In the genomic region with DNA sequence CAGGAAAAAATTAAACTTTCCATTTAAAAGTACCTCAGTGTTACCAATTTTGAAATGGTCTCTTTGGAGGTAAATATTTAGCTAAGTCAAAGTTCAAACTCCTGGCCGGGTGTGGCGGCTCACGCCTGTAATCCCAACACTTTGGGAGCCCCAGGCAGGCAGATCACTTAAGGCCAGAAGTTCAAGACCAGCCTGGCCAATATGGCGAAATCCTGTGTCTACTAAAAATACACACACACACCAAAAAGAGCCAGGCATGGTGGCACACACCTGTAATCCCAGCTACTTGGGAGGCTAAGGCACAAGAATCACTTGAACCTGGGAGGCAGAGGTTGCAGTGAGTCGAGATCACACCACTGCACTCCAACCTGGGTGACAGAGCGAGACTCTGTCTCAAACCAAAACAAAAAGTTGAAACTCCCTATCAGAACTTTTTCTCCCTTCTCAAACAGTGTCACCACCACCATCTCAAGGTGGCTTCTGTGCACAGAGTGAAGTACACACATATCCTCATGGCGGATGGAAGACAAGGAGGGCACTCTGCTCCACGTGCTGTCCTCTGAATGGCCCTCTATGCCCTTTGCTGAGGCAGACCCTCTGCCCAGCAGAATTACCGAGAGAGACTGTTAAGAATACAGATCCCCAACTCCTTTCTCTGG, we compare ENCODE assay signal across 35 cellular contexts. TPM values are rescaled to one million over a fixed set of nuclear protein-coding genes. Genes with fewer than 3 reads are reported as not detected.
"Had no signal": no experiment of that assay in that cellular context is flagged by ENCODE, and none has a peak within 500 bp of the region (broad histone marks: within the 10 kb centered on the region; RNA-seq: fewer than 3 reads in every experiment).

No MANE protein-coding gene starts in this region.

- H3K4me2 ChIP-seq: hepatocyte had no signal

- H3K79me2 ChIP-seq: hepatocyte had no signal

- H3K9me3 ChIP-seq: adrenal gland, body of pancreas, colonic mucosa had no signal

- ATAC-seq: activated CD8-positive, alpha-beta T cell treated with anti-CD3 and anti-CD28 coated beads for 36 hours; activated naive CD8-positive, alpha-beta T cell treated with anti-CD3 and anti-CD28 coated beads, Interleukin-2, amount 50 U/mL, for 24 hours; activated T-cell treated with anti-CD3 and anti-CD28 coated beads, Interleukin-2, amount 50 U/mL, for 4 hours; body of pancreas; effector memory CD8-positive, alpha-beta T cell; gastroesophageal sphincter; heart right ventricle; T-helper 17 cell had no signal

- H3K4me1 Mint-ChIP-seq: activated CD4-positive, alpha-beta T cell treated with anti-CD3 and anti-CD28 coated beads, Interleukin-2, amount 10 ng/mL, durations not matched to agents 7 days and 5 days; activated naive CD4-positive, alpha-beta T cell treated with anti-CD3 and anti-CD28 coated beads, Interleukin-2, amount 50 U/mL, for 24 hours had no signal

- H3K4me1 ChIP-seq: adrenal gland, body of pancreas, colonic mucosa, esophagus squamous epithelium, gastroesophageal sphincter had no signal

- H2AFZ ChIP-seq: hepatocyte had no signal

- H3K36me3 ChIP-seq: adrenal gland, cardiac muscle cell, colonic mucosa, esophagus squamous epithelium, gastroesophageal sphincter, heart right ventricle had no signal

- H3K27ac ChIP-seq: adrenal gland, body of pancreas, cardiac muscle cell, colonic mucosa, dorsolateral prefrontal cortex, esophagus squamous epithelium, gastroesophageal sphincter, heart right ventricle, hepatocyte had no signal

- DNase-seq: activated CD4-positive, alpha-beta T cell treated with anti-CD3 and anti-CD28 coated beads for 4 hours; activated CD4-positive, alpha-beta T cell treated with anti-CD3 and anti-CD28 coated beads, Interleukin-2, amount 10 ng/mL, durations not matched to agents 7 days and 5 days; activated CD4-positive, alpha-beta T cell treated with anti-CD3 and anti-CD28 coated beads, Interleukin-2, amount 50 U/mL, for 4 hours; activated CD4-positive, CD25-positive, alpha-beta regulatory T cell; activated CD4-positive, CD25-positive, alpha-beta regulatory T cell treated with anti-CD3 and anti-CD28 coated beads, Interleukin-2, amount 50 U/mL, for 72 hours; activated CD8-positive, alpha-beta memory T cell treated with anti-CD3 and anti-CD28 coated beads for 24 hours; activated CD8-positive, alpha-beta T cell treated with anti-CD3 and anti-CD28 coated beads for 36 hours; activated effector memory CD4-positive, alpha-beta T cell treated with anti-CD3 and anti-CD28 coated beads, Interleukin-2, amount 50 U/mL, for 16 hours; activated naive CD4-positive, alpha-beta T cell treated with anti-CD3 and anti-CD28 coated beads for 36 hours; activated naive CD8-positive, alpha-beta T cell treated with anti-CD3 and anti-CD28 coated beads for 36 hours; activated naive CD8-positive, alpha-beta T cell treated with anti-CD3 and anti-CD28 coated beads, Interleukin-2, amount 50 U/mL, for 24 hours; activated T-cell treated with anti-CD3 and anti-CD28 coated beads, Interleukin-2, amount 50 U/mL, for 4 hours; adrenal gland; amygdala; aorta; body of pancreas; central memory CD4-positive, alpha-beta T cell; cerebellar nuclear complex; colonic mucosa; dorsolateral prefrontal cortex; effector memory CD8-positive, alpha-beta T cell; erythroblast; esophagus squamous epithelium; foreskin melanocyte; heart right ventricle; T-helper 1 cell; T-helper 17 cell; T1000 had no signal

- H3K4me3 ChIP-seq: adrenal gland, body of pancreas, cardiac muscle cell, colonic mucosa, dorsolateral prefrontal cortex, esophagus squamous epithelium, gastroesophageal sphincter, heart right ventricle, hepatocyte had no signal

- H3K9me3 Mint-ChIP-seq: activated naive CD4-positive, alpha-beta T cell treated with anti-CD3 and anti-CD28 coated beads, Interleukin-2, amount 50 U/mL, for 24 hours; activated T-cell treated with anti-CD3 and anti-CD28 coated beads, Interleukin-2, amount 50 U/mL, for 4 hours; effector memory CD8-positive, alpha-beta T cell had no signal

- H3K27ac Mint-ChIP-seq: activated CD4-positive, alpha-beta T cell treated with anti-CD3 and anti-CD28 coated beads, Interleukin-2, amount 10 ng/mL, durations not matched to agents 7 days and 5 days; activated CD8-positive, alpha-beta T cell treated with anti-CD3 and anti-CD28 coated beads for 36 hours; activated naive CD4-positive, alpha-beta T cell treated with anti-CD3 and anti-CD28 coated beads for 36 hours; activated naive CD4-positive, alpha-beta T cell treated with anti-CD3 and anti-CD28 coated beads, Interleukin-2, amount 50 U/mL, for 24 hours; activated naive CD8-positive, alpha-beta T cell treated with anti-CD3 and anti-CD28 coated beads for 36 hours; activated naive CD8-positive, alpha-beta T cell treated with anti-CD3 and anti-CD28 coated beads, Interleukin-2, amount 50 U/mL, for 24 hours; activated T-helper 2 cell treated with anti-CD3 and anti-CD28 coated beads, Interferon-gamma antibody, Interleukin-2, Interleukin-4, amounts not matched to agents 10 μg/mL and 5 μg/mL and 100 μg/mL, durations not matched to agents 14 hours and 24 hours and 36 hours; effector memory CD8-positive, alpha-beta T cell; T-helper 17 cell; T-helper 2 cell treated with Interferon-gamma antibody and Interleukin-4, amounts not matched to agents 5 μg/mL and 100 μg/mL, for 36 hours had no signal

- H3K27me3 Mint-ChIP-seq: activated naive CD4-positive, alpha-beta T cell treated with anti-CD3 and anti-CD28 coated beads, Interleukin-2, amount 50 U/mL, for 24 hours; activated naive CD8-positive, alpha-beta T cell treated with anti-CD3 and anti-CD28 coated beads for 36 hours; effector memory CD8-positive, alpha-beta T cell had no signal

- H3K27me3 ChIP-seq: adrenal gland, body of pancreas, cardiac muscle cell, colonic mucosa, esophagus squamous epithelium, gastroesophageal sphincter, heart right ventricle had no signal

- H3K4me3 Mint-ChIP-seq: activated CD4-positive, alpha-beta T cell treated with anti-CD3 and anti-CD28 coated beads, Interleukin-2, amount 10 ng/mL, durations not matched to agents 7 days and 5 days; activated CD8-positive, alpha-beta T cell treated with anti-CD3 and anti-CD28 coated beads for 36 hours; activated naive CD4-positive, alpha-beta T cell treated with anti-CD3 and anti-CD28 coated beads for 36 hours; activated naive CD4-positive, alpha-beta T cell treated with anti-CD3 and anti-CD28 coated beads, Interleukin-2, amount 50 U/mL, for 24 hours; activated naive CD8-positive, alpha-beta T cell treated with anti-CD3 and anti-CD28 coated beads for 36 hours; activated naive CD8-positive, alpha-beta T cell treated with anti-CD3 and anti-CD28 coated beads, Interleukin-2, amount 50 U/mL, for 24 hours; activated T-cell treated with anti-CD3 and anti-CD28 coated beads, Interleukin-2, amount 50 U/mL, for 4 hours; effector memory CD8-positive, alpha-beta T cell; T-helper 17 cell; T-helper 2 cell treated with Interferon-gamma antibody and Interleukin-4, amounts not matched to agents 5 μg/mL and 100 μg/mL, for 36 hours had no signal

RNA-seq across cellular contexts. Expression of a gene that starts 11.7 kb away (rescaled TPM):
- total RNA-seq: fibroblast of lung had no signal
- polyA plus RNA-seq: cardiac muscle cell had no signal
